Comparison of ENCODE assay signal across 24 cellular contexts in genomic region chr17:49437696-49438438, GRCh38. TPM values are rescaled to one million over a fixed set of nuclear protein-coding genes. Genes with fewer than 3 reads are reported as not detected.
DNase-seq lines count a peak whose midpoint lies in the region; ATAC-seq and TF ChIP-seq lines count a peak whose summit lies in the region.
"Had no signal": no experiment of that assay in that cellular context is flagged by ENCODE, and none has a peak within 500 bp of the region (broad histone marks: within the 10 kb centered on the region; RNA-seq: fewer than 3 reads in every experiment).

No MANE protein-coding gene starts in this region.

- no peaks in the 10 kb centered on the region for H3K9me3 Mint-ChIP-seq in nephron
- H3K9me3 Mint-ChIP-seq in activated CD8-positive, alpha-beta T cell treated with anti-CD3 and anti-CD28 coated beads, Interleukin-2, amount 10 ng/mL, durations not matched to agents 7 days and 5 days (ENCODE audit: insufficient read depth): no peaks in the 10 kb centered on the region
- H3K9me3 Mint-ChIP-seq: CD4-positive, alpha-beta T cell; stimulated activated memory B cell treated with anti-CD40 and anti-IgM and Interleukin-4, amounts not matched to agents 10 μg/mL and 1 μg/mL and 100 μg/mL, for 72 hours had no signal

- H3K36me3 ChIP-seq in BLaER1 (no peaks in the 10 kb centered on the region), HEK293 (ENCODE audit: control insufficient read depth in 2 of 2, insufficient read depth in 1 of 2, low read length in 2 of 2) (no peaks in the 10 kb centered on the region), PC-3 (ENCODE audit: low read depth, low read length) (no peaks in the 10 kb centered on the region)
- H3K36me3 ChIP-seq: adrenal gland, Peyer's patch, suprapubic skin had no signal

- H3K4me1 Mint-ChIP-seq in nephron: peaks cover 73% of the 10 kb centered on the region
- H3K4me1 Mint-ChIP-seq in activated CD8-positive, alpha-beta T cell treated with anti-CD3 and anti-CD28 coated beads, Interleukin-2, amount 10 ng/mL, durations not matched to agents 7 days and 5 days (ENCODE audit: low read depth): no peaks in the 10 kb centered on the region

- POLR2A ChIA-PET in HEK293 (lab: Yijun Ruan, JAX) (interaction anchor here (0.6 to 0.7 kb wide), 3 partner anchors 57 to 349 kb away, joined by 3 read pairs; partner anchors contain the start of gene NGFR), PC-3 (lab: Charles Lee; ENCODE audit: unreplicated experiment) (no interaction called here)
- POLR2A ChIA-PET in activated CD8-positive, alpha-beta T cell treated with anti-CD3 and anti-CD28 coated beads, Interleukin-2, amount 10 ng/mL, durations not matched to agents 7 days and 5 days (lab: Charles Lee): no interaction called here

- no peaks in the 10 kb centered on the region for H4K20me1 ChIP-seq in BLaER1
- no peaks in the 10 kb centered on the region for H4K20me1 ChIP-seq in PC-3 (ENCODE audit: low read length)

- CTCF ChIA-PET in HEK293 (lab: Yijun Ruan, JAX) (interaction anchor here (1.1 to 15.3 kb wide), 5 partner anchors 12 to 116 kb away, joined by 3 to 303 read pairs (median 7); no protein-coding TSS in a partner anchor), PC-3 (lab: Charles Lee) (interaction anchor here (0.7 kb wide), 1 partner anchor 454 kb away, joined by 6 read pairs; no protein-coding TSS in a partner anchor)
- CTCF ChIA-PET in activated CD8-positive, alpha-beta T cell treated with anti-CD3 and anti-CD28 coated beads, Interleukin-2, amount 10 ng/mL, durations not matched to agents 7 days and 5 days (lab: Charles Lee): no interaction called here

- H3K79me2 ChIP-seq in PC-3 (ENCODE audit: low read length): no peaks in the 10 kb centered on the region

- H2AFZ ChIP-seq in PC-3 (ENCODE audit: low read length): no peak overlapping the region

- peak; percentile 57 for DNase-seq in coronary artery (ENCODE audit: low spot score)
- DNase-seq in left ventricle myocardium superior: no peak
- no peak for DNase-seq in activated CD8-positive, alpha-beta T cell treated with anti-CD3 and anti-CD28 coated beads, Interleukin-2, amount 10 ng/mL, durations not matched to agents 7 days and 5 days
- no peak for DNase-seq in NCI-H2171 (lab: John Stamatoyannopoulos, UW)
- no peak for DNase-seq in PC-3
- DNase-seq: activated CD4-positive, alpha-beta T cell treated with anti-CD3 and anti-CD28 coated beads, Interleukin-2, amount 50 U/mL, for 1 hour; activated gamma-delta T cell treated with Interleukin-2 at 50 U/mL for 16 hours; CD4-positive, alpha-beta T cell; cortex of kidney; HCEC 1CT; Kasumi-1; NCI-H187; psoas muscle; T-helper 2 cell had no signal

- H3K9me3 ChIP-seq in BLaER1 (0 out of 2 replicates have a peak, but pooled peaks cover 7% of the 10 kb centered on the region), HEK293 (ENCODE audit: control insufficient read depth, insufficient read depth, low read depth, low read length) (no peaks in the 10 kb centered on the region), PC-3 (ENCODE audit: low read length) (no peaks in the 10 kb centered on the region)
- H3K9me3 ChIP-seq: adrenal gland, Peyer's patch, psoas muscle, suprapubic skin had no signal

- no peaks in the 10 kb centered on the region for H3K9me2 ChIP-seq in PC-3 (replicated peaks; ENCODE audit: low read length)

- H3K9ac ChIP-seq in BLaER1 (peak overlapping the region; percentile 88), PC-3 (ENCODE audit: low read length) (no peak overlapping the region)

- intact Hi-C loops in left ventricle myocardium superior (cut with micrococcal nuclease): loop anchor here (10.0 kb wide), 1 partner anchor 117 kb away; no protein-coding TSS in a partner anchor
- intact Hi-C loops in PC-3 (cut with micrococcal nuclease): no loop called here

- H3K36me3 Mint-ChIP-seq in nephron (ENCODE audit: low read depth): no peaks in the 10 kb centered on the region
- no peaks in the 10 kb centered on the region for H3K36me3 Mint-ChIP-seq in activated CD8-positive, alpha-beta T cell treated with anti-CD3 and anti-CD28 coated beads, Interleukin-2, amount 10 ng/mL, durations not matched to agents 7 days and 5 days (ENCODE audit: low read depth)
- H3K36me3 Mint-ChIP-seq: stimulated activated memory B cell treated with anti-CD40 and anti-IgM and Interleukin-4, amounts not matched to agents 10 μg/mL and 1 μg/mL and 100 μg/mL, for 72 hours had no signal

- H3K27ac Mint-ChIP-seq in nephron: peak overlapping the region; percentile 29 to 74 (median 61)
- no peak overlapping the region for H3K27ac Mint-ChIP-seq in activated CD8-positive, alpha-beta T cell treated with anti-CD3 and anti-CD28 coated beads, Interleukin-2, amount 10 ng/mL, durations not matched to agents 7 days and 5 days
- H3K27ac Mint-ChIP-seq: CD4-positive, alpha-beta T cell; stimulated activated memory B cell treated with anti-CD40 and anti-IgM and Interleukin-4, amounts not matched to agents 10 μg/mL and 1 μg/mL and 100 μg/mL, for 72 hours had no signal

- peak overlapping the region in 2 of 3 experiments; percentile 2 to 57 for H3K4me3 Mint-ChIP-seq in nephron
- no peak overlapping the region for H3K4me3 Mint-ChIP-seq in activated CD8-positive, alpha-beta T cell treated with anti-CD3 and anti-CD28 coated beads, Interleukin-2, amount 10 ng/mL, durations not matched to agents 7 days and 5 days
- H3K4me3 Mint-ChIP-seq: CD4-positive, alpha-beta T cell had no signal

- peaks cover 23% of the 10 kb centered on the region for H3K27me3 Mint-ChIP-seq in nephron (ENCODE audit: low read depth)
- peaks cover 37% of the 10 kb centered on the region for H3K27me3 Mint-ChIP-seq in activated CD8-positive, alpha-beta T cell treated with anti-CD3 and anti-CD28 coated beads, Interleukin-2, amount 10 ng/mL, durations not matched to agents 7 days and 5 days (ENCODE audit: low read depth)

- H3K4me2 ChIP-seq in BLaER1 (peak overlapping the region; percentile 95), PC-3 (ENCODE audit: low read length) (no peak overlapping the region)

- ATAC-seq in left ventricle myocardium superior: no peak
- ATAC-seq in activated CD8-positive, alpha-beta T cell treated with anti-CD3 and anti-CD28 coated beads, Interleukin-2, amount 10 ng/mL, durations not matched to agents 7 days and 5 days: no peak
- no peak for ATAC-seq in PC-3
- ATAC-seq: psoas muscle; stimulated activated memory B cell treated with anti-CD40 and anti-IgM and Interleukin-4, amounts not matched to agents 10 μg/mL and 1 μg/mL and 100 μg/mL, for 72 hours had no signal

- H3K27me3 ChIP-seq in BLaER1 (no peaks in the 10 kb centered on the region), PC-3 (ENCODE audit: low read length) (peaks cover 53% of the 10 kb centered on the region)
- H3K27me3 ChIP-seq: Peyer's patch had no signal

- no peak for TF ChIP-seq CTCF in HEK293 (tag by site-specific recombination; IDR thresholded peaks at IDR 0.05)
- TF ChIP-seq CTCF in coronary artery (IDR thresholded peaks at IDR 0.05): no peak
- no peak for TF ChIP-seq CTCF in nephron (IDR thresholded peaks at IDR 0.05; ENCODE audit: unreplicated experiment in 3 of 3)
- no peak for TF ChIP-seq CTCF in PC-3 (conservative IDR thresholded peaks at IDR 0.05; ENCODE audit: low read depth, low read length)

- H3K4me3 ChIP-seq in BLaER1 (peak overlapping the region; percentile 56; the same call in 1 of the 2 replicates), HEK293 (ENCODE audit: low read depth, low read length) (no peak overlapping the region), coronary artery (no peak overlapping the region), PC-3 (ENCODE audit: low read length) (no peak overlapping the region)
- H3K4me3 ChIP-seq: adrenal gland, Peyer's patch, psoas muscle, SK-N-MC, skin epidermis, suprapubic skin had no signal

- H3K4me1 ChIP-seq in BLaER1: peaks cover 97% of the 10 kb centered on the region
- H3K4me1 ChIP-seq in HEK293 (ENCODE audit: control insufficient read depth, insufficient read depth, low read length): no peaks in the 10 kb centered on the region
- H3K4me1 ChIP-seq in PC-3 (ENCODE audit: insufficient read depth, low read length): no peaks in the 10 kb centered on the region
- H3K4me1 ChIP-seq: adrenal gland, Peyer's patch, psoas muscle had no signal

- H3F3A ChIP-seq in PC-3 (ENCODE audit: low read length, unreplicated experiment): no peaks in the 10 kb centered on the region

- H3K27ac ChIP-seq in BLaER1 (peak overlapping the region; percentile 97), HEK293 (ENCODE audit: extremely low read depth, low read depth, low read length) (no peak overlapping the region), coronary artery (no peak overlapping the region), PC-3 (ENCODE audit: low read length) (no peak overlapping the region)
- H3K27ac ChIP-seq: Peyer's patch, psoas muscle, SK-N-MC, skin epidermis, suprapubic skin had no signal

- no TSS peak for BruUV-seq in PC-3 (replicated peaks; lab: Mats Ljungman, UMichigan)

TF ChIP-seq in HEK293, 187 proteins besides CTCF, POLR2A, EP300 and RAD21 (continues in another document):
- TF ChIP-seq ZNF148 (tag by site-specific recombination; IDR thresholded peaks at IDR 0.05; ENCODE audit: borderline replicate concordance) (no peak), MEIS1 (CRISPR knock-in tag; IDR thresholded peaks at IDR 0.05; ENCODE audit: borderline replicate concordance) (no peak), ZNF48 (tag by site-specific recombination; IDR thresholded peaks at IDR 0.05) (no peak), ZNF623 (tag by site-specific recombination; IDR thresholded peaks at IDR 0.05) (peak; percentile 93)

RNA-seq across cellular contexts. Expression of gene PHB1, which starts 23.2 kb away (rescaled TPM):
- total RNA-seq in left ventricle myocardium superior (245 TPM), PC-3 (2014; rRNA removed) (585 and 641 TPM in 2 replicates)
- 100 to 1,000 TPM; 181 to 183 TPM for total RNA-seq in activated CD8-positive, alpha-beta T cell treated with anti-CD3 and anti-CD28 coated beads, Interleukin-2, amount 10 ng/mL, durations not matched to agents 7 days and 5 days

RNA-seq across cellular contexts. Expression of gene NGFR, which starts 57.2 kb away (rescaled TPM):
- total RNA-seq in left ventricle myocardium superior: 4.1 TPM
- total RNA-seq in activated CD8-positive, alpha-beta T cell treated with anti-CD3 and anti-CD28 coated beads, Interleukin-2, amount 10 ng/mL, durations not matched to agents 7 days and 5 days: under 1 TPM in 1 of 2 experiments, not detected in 1; 0.11 TPM
- 0.29 TPM in 1 of 2 replicates, not detected in the other for total RNA-seq in PC-3 (2014; rRNA removed)
- total RNA-seq: glomerular endothelial cell had no signal
